19 cellular contexts compared by ENCODE assay signal in the genomic region with DNA sequence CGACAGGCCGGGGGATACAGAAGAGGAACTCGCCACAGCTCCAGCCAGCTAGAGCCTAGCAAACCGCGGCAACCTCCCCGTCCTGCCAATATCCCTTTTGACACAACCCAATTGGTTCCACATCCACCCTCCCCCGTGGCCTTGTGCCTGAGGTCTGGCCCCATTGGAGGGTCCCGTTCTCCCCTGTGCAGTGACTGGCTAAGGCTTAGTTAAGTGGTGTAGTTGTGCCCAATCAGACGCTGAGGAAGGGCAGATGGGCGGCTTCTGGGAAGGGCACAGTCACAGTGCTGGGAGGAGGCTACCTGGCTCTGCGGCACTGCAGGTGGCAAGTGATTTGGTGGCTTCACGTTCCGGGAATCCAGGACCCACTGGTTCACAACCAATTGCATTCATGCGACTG.
"Had no signal": no experiment of that assay in that cellular context is flagged by ENCODE, and none has a peak within 500 bp of the region (broad histone marks: within the 10 kb centered on the region; RNA-seq: fewer than 3 reads in every experiment).

No MANE protein-coding gene starts in this region.

- H3K27me3 ChIP-seq: neural progenitor cell, spleen, transverse colon had no signal

- FAIRE-seq: frontal cortex had no signal

- H3K36me3 ChIP-seq: lower lobe of right lung, neural progenitor cell, prostate gland, transverse colon had no signal

- H2AFZ ChIP-seq: neural progenitor cell, parathyroid adenoma had no signal

- DNase-seq: effector CD4-positive, alpha-beta T cell; islet precursor cell; lower lobe of right lung; natural killer cell; occipital lobe; spleen; stimulated activated CD4-positive, alpha-beta T cell treated with anti-CD3 and anti-CD28 coated beads, Interleukin-15, amount 100 ng/mL, for 24 hours; stimulated activated CD4-positive, alpha-beta T cell treated with anti-CD3 and anti-CD28 coated beads, Interleukin-1b, Interleukin-23, amount 100 ng/mL, for 48 hours; stimulated activated CD4-positive, alpha-beta T cell treated with anti-CD3 and anti-CD28 coated beads, Interleukin-4, amount 100 ng/mL, for 24 hours; stimulated activated naive CD8-positive, alpha-beta T cell treated with anti-CD3 and anti-CD28 coated beads, Interleukin-15, amount 100 ng/mL, for 72 hours; transverse colon had no signal

- H3K27ac ChIP-seq: coronary artery, neural progenitor cell, parathyroid adenoma, prostate gland, thoracic aorta, transverse colon had no signal

- H3K9me3 ChIP-seq: lower lobe of right lung, prostate gland, spleen, thoracic aorta, transverse colon had no signal

- H3K9ac ChIP-seq: neural progenitor cell, parathyroid adenoma had no signal

- H3K4me3 ChIP-seq: coronary artery, lower lobe of right lung, neural progenitor cell, prostate gland, spleen, thoracic aorta, transverse colon had no signal

- H3K4me2 ChIP-seq: neural progenitor cell had no signal

- H3K4me1 ChIP-seq: neural progenitor cell, parathyroid adenoma, prostate gland, transverse colon had no signal

- ATAC-seq: left lobe of liver; lower lobe of right lung; natural killer cell; stimulated activated memory B cell treated with anti-CD40 and anti-IgM and Interleukin-4, amounts not matched to agents 10 μg/mL and 1 μg/mL and 100 μg/mL, for 72 hours had no signal

- H3K79me2 ChIP-seq: parathyroid adenoma had no signal
